8 cellular contexts compared by ENCODE assay signal in genomic region chr5:37248387-37248969, GRCh38. TPM values are rescaled to one million over a fixed set of nuclear protein-coding genes. Genes with fewer than 3 reads are reported as not detected.
DNase-seq lines count a peak whose midpoint lies in the region; ATAC-seq, FAIRE-seq and TF ChIP-seq lines count a peak whose summit lies in the region.

No MANE protein-coding gene starts in this region.

- POLR2A ChIA-PET in activated naive CD8-positive, alpha-beta T cell treated with anti-CD3 and anti-CD28 coated beads, Interleukin-2, amount 10 ng/mL, durations not matched to agents 7 days and 5 days (lab: Charles Lee), result interaction anchor here (1.6 kb wide), 2 partner anchors 39 to 122 kb away, joined by 4 read pairs; partner anchors contain the start of gene NUP155

- H3K4me1 ChIP-seq in BLaER1 treated with 17β-estradiol and CSF1 and Interleukin-3, amounts not matched to agents 10 nM and 100 nM, result peaks cover 13 to 27% (median 21%) of the 10 kb centered on the region in 10 experiments
- H3K4me1 ChIP-seq in kidney (ENCODE audit: control insufficient read depth in 1 of 2, insufficient read depth in 1 of 2, low read depth in 1 of 2, low read length in 2 of 2), result peaks cover 4 to 8% of the 10 kb centered on the region in 2 donors
- H3K4me1 ChIP-seq in subcutaneous abdominal adipose tissue (ENCODE audit: control insufficient read depth in 5 of 5, insufficient read depth in 5 of 5, low read length in 5 of 5), result peaks cover 0 to 24% (median 23%) of the 10 kb centered on the region in 5 donors

- no peaks in the 10 kb centered on the region for H3K27me3 Mint-ChIP-seq in activated naive CD8-positive, alpha-beta T cell treated with anti-CD3 and anti-CD28 coated beads, Interleukin-2, amount 10 ng/mL, durations not matched to agents 7 days and 5 days

- 0 out of 22 replicates have a peak, but pooled peaks cover 0 to 4% (median 0%) of the 10 kb centered on the region in 11 experiments for H3K36me3 ChIP-seq in BLaER1 treated with 17β-estradiol and CSF1 and Interleukin-3, amounts not matched to agents 10 nM and 100 nM
- H3K36me3 ChIP-seq in kidney (ENCODE audit: control insufficient read depth in 1 of 2, insufficient read depth in 2 of 2, low read length in 2 of 2) (no peaks in the 10 kb centered on the region), subcutaneous abdominal adipose tissue (ENCODE audit: control insufficient read depth in 5 of 5, insufficient read depth in 5 of 5, low read length in 5 of 5) (no peaks in the 10 kb centered on the region)

- peak overlapping the region; percentile 84 to 95 (median 92) for H3K9ac ChIP-seq in BLaER1 treated with 17β-estradiol and CSF1 and Interleukin-3, amounts not matched to agents 10 nM and 100 nM
- H3K9ac ChIP-seq in kidney (ENCODE audit: low read length in 2 of 2) (peak overlapping the region; percentile 20 to 74), subcutaneous abdominal adipose tissue (ENCODE audit: low read length in 5 of 5) (peak overlapping the region; percentile 63 to 99 (median 96))

- no peak for ATAC-seq in activated naive CD8-positive, alpha-beta T cell treated with anti-CD3 and anti-CD28 coated beads, Interleukin-2, amount 10 ng/mL, durations not matched to agents 7 days and 5 days (ENCODE audit: low read depth)
- ATAC-seq in HG03045 (IDR thresholded peaks at IDR 0.05; ENCODE audit: unreplicated experiment), result no peak

- peak overlapping the region; percentile 81 for H3K27ac Mint-ChIP-seq in activated naive CD8-positive, alpha-beta T cell treated with anti-CD3 and anti-CD28 coated beads, Interleukin-2, amount 10 ng/mL, durations not matched to agents 7 days and 5 days

- TF ChIP-seq CTCF in kidney (IDR thresholded peaks at IDR 0.05; ENCODE audit: borderline replicate concordance, extremely low read depth, insufficient read depth), result no peak

- H3K36me3 Mint-ChIP-seq in activated naive CD8-positive, alpha-beta T cell treated with anti-CD3 and anti-CD28 coated beads, Interleukin-2, amount 10 ng/mL, durations not matched to agents 7 days and 5 days, result peaks cover 4% of the 10 kb centered on the region

- no peak for FAIRE-seq in kidney (lab: Jason Lieb, UNC)

- H3K9me3 Mint-ChIP-seq in activated naive CD8-positive, alpha-beta T cell treated with anti-CD3 and anti-CD28 coated beads, Interleukin-2, amount 10 ng/mL, durations not matched to agents 7 days and 5 days, result peaks cover 1% of the 10 kb centered on the region

- peak; percentile 17 for DNase-seq in HS-27A (ENCODE audit: low read depth)
- no peak for DNase-seq in activated naive CD8-positive, alpha-beta T cell treated with anti-CD3 and anti-CD28 coated beads, Interleukin-2, amount 10 ng/mL, durations not matched to agents 7 days and 5 days
- DNase-seq in kidney, result no peak
- DNase-seq in NCI-H1048 (lab: John Stamatoyannopoulos, UW), result no peak
- DNase-seq in AG20443 (ENCODE audit: low spot score), result no peak

- peak overlapping the region; percentile 73 to 94 (median 89) for H3K4me2 ChIP-seq in BLaER1 treated with 17β-estradiol and CSF1 and Interleukin-3, amounts not matched to agents 10 nM and 100 nM

- peak overlapping the region; percentile 83 for H3K4me3 Mint-ChIP-seq in activated naive CD8-positive, alpha-beta T cell treated with anti-CD3 and anti-CD28 coated beads, Interleukin-2, amount 10 ng/mL, durations not matched to agents 7 days and 5 days

- H3K27ac ChIP-seq in BLaER1 treated with 17β-estradiol and CSF1 and Interleukin-3, amounts not matched to agents 10 nM and 100 nM, result peak overlapping the region; percentile 81 to 93 (median 89)
- H3K27ac ChIP-seq in kidney (ENCODE audit: low read depth in 2 of 2, low read length in 2 of 2) (peak overlapping the region; percentile 87 to 94), subcutaneous abdominal adipose tissue (ENCODE audit: low read depth, low read length) (peak overlapping the region; percentile 90)

- H4K20me1 ChIP-seq in BLaER1 treated with 17β-estradiol and CSF1 and Interleukin-3, amounts not matched to agents 10 nM and 100 nM, result peaks cover 0 to 17% (median 0%) of the 10 kb centered on the region in 11 experiments; a peak in 1 of 22 replicates

- no peaks in the 10 kb centered on the region for H3K27me3 ChIP-seq in BLaER1 treated with 17β-estradiol and CSF1 and Interleukin-3, amounts not matched to agents 10 nM and 100 nM
- no peaks in the 10 kb centered on the region for H3K27me3 ChIP-seq in subcutaneous abdominal adipose tissue (ENCODE audit: control insufficient read depth in 5 of 5, insufficient read depth in 4 of 5, low read length in 5 of 5)

- peaks cover 8% of the 10 kb centered on the region for H3K4me1 Mint-ChIP-seq in activated naive CD8-positive, alpha-beta T cell treated with anti-CD3 and anti-CD28 coated beads, Interleukin-2, amount 10 ng/mL, durations not matched to agents 7 days and 5 days

- H3K9me3 ChIP-seq in BLaER1 treated with 17β-estradiol and CSF1 and Interleukin-3, amounts not matched to agents 10 nM and 100 nM (replicated peaks in 1 of 11), result peaks cover 0 to 7% (median 3%) of the 10 kb centered on the region in 11 experiments; a peak in 8 of 22 replicates
- no peaks in the 10 kb centered on the region for H3K9me3 ChIP-seq in kidney (ENCODE audit: control insufficient read depth in 1 of 2, low read length in 2 of 2)
- no peaks in the 10 kb centered on the region for H3K9me3 ChIP-seq in subcutaneous abdominal adipose tissue (ENCODE audit: control insufficient read depth in 5 of 5, low read length in 5 of 5)

- intact Hi-C loops in kidney (cut with DNase I), result no loop called here

- peak overlapping the region; percentile 68 to 83 (median 78) for H3K4me3 ChIP-seq in BLaER1 treated with 17β-estradiol and CSF1 and Interleukin-3, amounts not matched to agents 10 nM and 100 nM
- H3K4me3 ChIP-seq in kidney (ENCODE audit: low read length in 2 of 2) (peak overlapping the region; percentile 88 to 94), subcutaneous abdominal adipose tissue (ENCODE audit: low read depth in 1 of 5, low read length in 5 of 5) (peak overlapping the region; percentile 70 to 90 (median 85))

RNA-seq across cellular contexts. Expression of gene CPLANE1, which starts 0.7 kb away (rescaled TPM):
- total RNA-seq in activated naive CD8-positive, alpha-beta T cell treated with anti-CD3 and anti-CD28 coated beads, Interleukin-2, amount 10 ng/mL, durations not matched to agents 7 days and 5 days, result 10 to 100 TPM in 1 of 2 experiments, 1 to 10 TPM in 1; 7.0 to 10.3 TPM
- 23.3 TPM for total RNA-seq in kidney
- polyA plus RNA-seq in kidney (ENCODE audit: insufficient read depth, low read depth, low replicate concordance), result 3.7 TPM
